Comparison of ENCODE assay signal across 8 cellular contexts in the genomic region with DNA sequence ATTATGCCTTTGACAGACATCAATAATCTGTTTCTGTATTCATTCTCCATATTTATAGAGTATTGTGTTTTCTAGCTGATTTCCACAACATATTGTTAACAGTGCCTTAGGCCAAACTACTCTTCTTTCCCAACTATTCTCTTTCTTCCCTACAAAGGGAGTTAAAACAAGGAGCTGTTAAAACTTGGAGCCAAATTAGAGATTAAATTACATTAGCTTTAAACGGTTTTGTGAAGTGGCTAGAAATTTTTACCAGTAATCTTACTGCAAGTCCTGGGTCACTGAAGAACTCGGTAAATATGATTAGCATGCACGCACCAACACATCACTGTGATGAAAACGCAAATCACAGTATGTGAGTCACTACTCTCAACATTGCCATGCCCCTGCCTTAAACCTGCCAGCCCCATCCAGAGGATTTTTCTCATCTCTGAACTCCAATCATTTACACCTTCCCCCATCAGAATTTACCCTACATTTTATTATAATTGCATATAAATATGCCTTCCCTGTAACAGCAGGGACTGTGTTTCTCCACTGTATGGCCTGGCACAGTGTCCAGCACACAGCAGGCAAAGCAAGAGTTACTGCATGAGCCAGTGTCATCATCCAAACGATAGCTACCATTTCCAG. TPM values are rescaled to one million over a fixed set of nuclear protein-coding genes. Genes with fewer than 3 reads are reported as not detected.
DNase-seq lines count a peak whose midpoint lies in the region; ATAC-seq and TF ChIP-seq lines count a peak whose summit lies in the region.

No MANE protein-coding gene starts in this region.

- H3K4me2 ChIP-seq in PC-9, result peak overlapping the region; percentile 81

- BruUV-seq in PC-9 (replicated peaks; lab: Mats Ljungman, UMichigan), result no TSS peak

- peaks cover 52% of the 10 kb centered on the region for H3K79me2 ChIP-seq in PC-9 (ENCODE audit: low read depth)

- peaks cover 9% of the 10 kb centered on the region for H4K20me1 ChIP-seq in PC-9 (ENCODE audit: insufficient read depth)

- H3K4me3 ChIP-seq in PC-9 (peak overlapping the region; percentile 99), dorsolateral prefrontal cortex (peak overlapping the region; percentile 63 to 98 (median 90))

- H3K4me1 Mint-ChIP-seq in naive B cell, result peaks cover 36 to 44% (median 42%) of the 10 kb centered on the region in 3 donors

- POLR2A ChIA-PET in PC-9 (lab: Charles Lee; ENCODE audit: unreplicated experiment), result interaction anchor here (0.6 kb wide), 2 partner anchors 31 to 393 kb away, joined by 3 to 6 read pairs; partner anchors contain the start of gene ZBTB37

- peak overlapping the region; percentile 97; the same call in 1 of the 2 replicates for H2AFZ ChIP-seq in PC-9

- peaks cover 39% of the 10 kb centered on the region for H3F3A ChIP-seq in PC-9 (ENCODE audit: insufficient read depth, low read depth)

- no peaks in the 10 kb centered on the region for H3K27me3 Mint-ChIP-seq in naive B cell

- peaks cover 50% of the 10 kb centered on the region for H3K4me1 ChIP-seq in PC-9 (replicated peaks; ENCODE audit: insufficient read depth)

- H3K27ac Mint-ChIP-seq in naive B cell, result peak overlapping the region in 4 of 6 donors; percentile 65 to 96 (median 92)

- TF ChIP-seq CTCF in PC-9 (conservative IDR thresholded peaks at IDR 0.05) (no peak), dorsolateral prefrontal cortex (IDR thresholded peaks at IDR 0.05 in 54 of 56, conservative IDR thresholded peaks at IDR 0.05 in 2 of 56; ENCODE audit: low read depth in 1 of 56, partially characterized antibody in 56 of 56) (no peak)

- H3K9me2 ChIP-seq in PC-9 (ENCODE audit: insufficient read depth), result no peaks in the 10 kb centered on the region

- H3K36me3 Mint-ChIP-seq in naive B cell, result peaks cover 9% of the 10 kb centered on the region in 2 donors

- peaks cover 4% of the 10 kb centered on the region; the same call in 1 of the 2 replicates for H3K9me3 ChIP-seq in PC-9 (ENCODE audit: insufficient read depth, low read depth)

- peaks cover 0 to 13% (median 6%) of the 10 kb centered on the region in 7 donors for H3K9me3 Mint-ChIP-seq in naive B cell

- no peak for DNase-seq in activated CD4-positive, CD25-positive, alpha-beta regulatory T cell treated with anti-CD3 and anti-CD28 coated beads, Interleukin-2, amount 50 U/mL, for 72 hours
- DNase-seq in PC-9 (peak in 1 of 2 experiments; percentile 57), dorsolateral prefrontal cortex (peak in 1 of 10 donors; percentile 58), naive B cell (no peak), NCI-H1436 treated with DMSO at 0.1 percent for 48 hours (lab: John Stamatoyannopoulos, UW) (no peak), HuH-7.5 (ENCODE audit: low spot score) (no peak)

- H3K27ac ChIP-seq in PC-9 (peak overlapping the region; percentile 74), dorsolateral prefrontal cortex (peak overlapping the region in 43 of 59 donors; percentile 0 to 97 (median 88))

- H3K36me3 ChIP-seq in PC-9 (ENCODE audit: low read depth), result peaks cover 15% of the 10 kb centered on the region

- peak; percentile 61 to 66 for ATAC-seq in activated CD4-positive, CD25-positive, alpha-beta regulatory T cell treated with anti-CD3 and anti-CD28 coated beads, Interleukin-2, amount 50 U/mL, for 24 hours
- ATAC-seq in naive B cell (ENCODE audit: low read depth in 2 of 2), result no peak
- no peak for ATAC-seq in HG03442 (IDR thresholded peaks at IDR 0.05; ENCODE audit: unreplicated experiment)

- intact Hi-C loops in PC-9 (cut with micrococcal nuclease; ENCODE audit: unreplicated experiment) (loop anchor here (2.0 to 5.0 kb wide), 3 partner anchors 393 to 729 kb away; partner anchors contain the start of genes RABGAP1L and ZBTB37), dorsolateral prefrontal cortex (cut with DNase I) (loop anchor here (2.0 to 5.0 kb wide), 6 partner anchors 45 to 787 kb away; partner anchors contain the start of genes KLHL20 (in 2 of the 2), ZBTB37 (in 2 of the 2), CENPL (in 1 of the 2) and DARS2 (in 1 of the 2))

- H3K27me3 ChIP-seq in PC-9 (ENCODE audit: insufficient read depth, low read depth) (no peaks in the 10 kb centered on the region), dorsolateral prefrontal cortex (no peaks in the 10 kb centered on the region)

- peak overlapping the region in 7 of 8 donors; percentile 27 to 97 (median 93) for H3K4me3 Mint-ChIP-seq in naive B cell

- CTCF ChIA-PET in PC-9 (lab: Charles Lee), result interaction anchor here (0.5 kb wide), 1 partner anchor 359 kb away, joined by 12 read pairs; no protein-coding TSS in a partner anchor

RNA-seq across cellular contexts. Expression of gene PRDX6, which starts 1.5 kb away (rescaled TPM):
- total RNA-seq in PC-9 (2021), result 376 and 421 TPM in 2 replicates
- total RNA-seq in dorsolateral prefrontal cortex, result 100 to 1,000 TPM; 106 to 313 (median 170) TPM
- 100 to 1,000 TPM in 5 of 6 donors, 10 to 100 TPM in 1; 93.7 to 143 (median 118) TPM for polyA plus RNA-seq in naive B cell (ENCODE audit: low read depth in 6 of 6)

Comparison
In these comparisons a context has a peak if more than half of its experiments do, and no peak if none do; other contexts are left out.
1. ATAC-seq: peak in activated CD4-positive, CD25-positive, alpha-beta regulatory T cell treated with anti-CD3 and anti-CD28 coated beads, Interleukin-2, amount 50 U/mL, for 24 hours (2 of 2); none in naive B cell (0 of 2) and HG03442 (single experiment).